Comparison of ENCODE assay signal across 8 cellular contexts in the genomic region with DNA sequence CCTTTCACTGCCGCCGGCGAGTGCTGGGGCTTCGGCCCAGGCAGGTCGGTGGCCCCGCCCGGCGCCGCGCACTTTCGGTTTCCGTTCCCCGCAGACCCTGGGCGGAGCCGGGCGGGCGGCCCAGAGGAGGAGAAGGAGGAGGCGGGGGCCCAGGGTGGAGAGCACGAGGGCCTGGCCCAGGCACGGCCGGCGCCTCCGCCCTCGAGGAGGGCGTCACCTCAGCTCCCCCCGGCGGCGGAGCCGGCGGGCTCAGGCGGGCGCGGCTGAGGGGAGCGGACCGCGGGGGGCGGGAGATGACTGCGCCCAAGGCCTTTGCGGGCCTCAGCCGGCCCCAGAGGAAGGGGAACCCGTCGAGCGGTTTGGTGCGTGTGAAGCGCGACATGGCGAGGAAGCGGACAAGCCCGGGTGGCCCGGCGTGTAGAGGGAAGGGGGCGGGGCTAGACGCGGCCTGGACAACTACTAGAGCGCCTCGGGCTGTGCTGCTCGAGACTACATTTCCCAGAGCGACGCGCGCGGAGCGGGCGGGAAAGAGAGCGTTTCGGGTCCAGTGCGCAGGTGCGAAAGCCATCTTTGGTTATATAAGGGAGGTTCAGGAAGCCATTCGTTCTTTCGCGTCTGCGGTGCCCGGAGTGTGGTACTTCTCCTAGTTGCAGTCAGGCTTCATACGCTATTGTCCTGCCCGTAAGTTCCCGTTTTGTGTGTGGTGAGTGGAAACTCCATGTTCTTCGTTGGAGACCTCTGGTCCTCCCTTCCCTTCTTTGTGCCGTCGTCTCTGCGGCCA. TPM values are rescaled to one million over a fixed set of nuclear protein-coding genes. Genes with fewer than 3 reads are reported as not detected.
DNase-seq lines count a peak whose midpoint lies in the region; ATAC-seq and TF ChIP-seq lines count a peak whose summit lies in the region.

Gene ZNFX1, minus strand, starts transcription at position 22 of the 781 bp plus-strand sequence. CDS start 2,218 bp downstream, outside the sequence.

- H3K4me1 ChIP-seq in CD8-positive, alpha-beta T cell (ENCODE audit: insufficient read depth, low read length) = peaks cover 66% of the 10 kb centered on the region
- H3K4me1 ChIP-seq in lung (ENCODE audit: control insufficient read depth in 2 of 2, insufficient read depth in 2 of 2, low read length in 2 of 2) = peaks cover 9 to 41% of the 10 kb centered on the region in 2 donors

- peak; percentile 83 for ATAC-seq in CD8-positive, alpha-beta T cell
- peak; percentile 75 for ATAC-seq in GM19467 (IDR thresholded peaks at IDR 0.05; ENCODE audit: unreplicated experiment)
- ATAC-seq in lung (ENCODE audit: insufficient read depth, low FRiP score) = peak; percentile 93

- peak within 1 kb of the TSS; percentile 99 for H3K27ac Mint-ChIP-seq in CD8-positive, alpha-beta T cell

- CTCF ChIA-PET in CD8-positive, alpha-beta T cell (lab: Charles Lee) = no interaction called here

- WGBS in lung, 2 donors = 0 to 1% methylated on average over 48 to 80 of the region's 80 CpGs

- POLR2A ChIA-PET in CD8-positive, alpha-beta T cell (lab: Charles Lee) = interaction anchor here (0.6 to 4.4 kb wide), 12 partner anchors 10 to 232 kb away, joined by 3 to 35 read pairs (median 4); partner anchors contain the start of gene CSE1L

- H3K4me3 ChIP-seq in CD8-positive, alpha-beta T cell (ENCODE audit: low read depth, low read length) = peak within 1 kb of the TSS; percentile 71
- H3K4me3 ChIP-seq in lung = peak within 1 kb of the TSS; percentile 91

- no peak for TF ChIP-seq CTCF in CD8-positive, alpha-beta T cell (IDR thresholded peaks at IDR 0.05)
- TF ChIP-seq CTCF in lung (IDR thresholded peaks at IDR 0.05; ENCODE audit: control extremely low read depth, extremely low read depth) = no peak

- peaks cover 27% of the 10 kb centered on the region for H3K9me3 Mint-ChIP-seq in CD8-positive, alpha-beta T cell

- peak; percentile 96 to 99 (median 98) for DNase-seq in CD8-positive, alpha-beta T cell
- DNase-seq in HS-27A (ENCODE audit: low read depth) = peak; percentile 98
- peak; percentile 90 for DNase-seq in NK-92 (lab: John Stamatoyannopoulos, UW; ENCODE audit: unreplicated experiment)
- DNase-seq in activated CD8-positive, alpha-beta memory T cell treated with anti-CD3 and anti-CD28 coated beads for 1 hour (ENCODE audit: extremely low read depth in 1 of 2, low read depth in 1 of 2) = peak; percentile 95 to 98
- peak; percentile 98 for DNase-seq in effector CD4-positive, alpha-beta T cell
- peak; percentile 99 for DNase-seq in lung (ENCODE audit: low spot score)
- DNase-seq in stimulated activated CD4-positive, alpha-beta T cell treated with anti-CD3 and anti-CD28 coated beads, TNF-alpha, amount 100 ng/mL, for 4 hours (ENCODE audit: low read depth in 3 of 3) = peak; percentile 96 to 98 (median 96)

- peaks cover 26% of the 10 kb centered on the region for H3K9me3 ChIP-seq in CD8-positive, alpha-beta T cell (ENCODE audit: low read length)
- peaks cover 0 to 17% of the 10 kb centered on the region in 2 donors for H3K9me3 ChIP-seq in lung (ENCODE audit: control insufficient read depth in 2 of 2, insufficient read depth in 1 of 2, low read length in 1 of 2)

- peak within 1 kb of the TSS; percentile 84 for H3K27ac ChIP-seq in CD8-positive, alpha-beta T cell (ENCODE audit: low read depth, low read length)
- peak within 1 kb of the TSS; percentile 94 to 96 for H3K27ac ChIP-seq in lung (ENCODE audit: low read depth in 1 of 2, low read length in 1 of 2)

- peaks cover 49% of the 10 kb centered on the region for H3K36me3 ChIP-seq in CD8-positive, alpha-beta T cell (ENCODE audit: insufficient read depth, low read length)
- peaks cover 26 to 33% of the 10 kb centered on the region in 2 donors for H3K36me3 ChIP-seq in lung (ENCODE audit: control insufficient read depth in 2 of 2, insufficient read depth in 2 of 2, low read length in 2 of 2)

- intact Hi-C loops in CD8-positive, alpha-beta T cell (cut with DNase I, micrococcal nuclease) = loop anchor here (1.0 to 10.0 kb wide), 11 partner anchors 31 to 1923 kb away; partner anchors contain the start of genes CSE1L (in 2 of the 2), DDX27 (in 2 of the 2), STAU1 (in 2 of the 2) and UBE2V1 (in 2 of the 2)

- no peaks in the 10 kb centered on the region for H3K27me3 Mint-ChIP-seq in CD8-positive, alpha-beta T cell (ENCODE audit: low read depth)

- no peaks in the 10 kb centered on the region for H3K27me3 ChIP-seq in CD8-positive, alpha-beta T cell (ENCODE audit: insufficient read depth, low read length)
- H3K27me3 ChIP-seq in lung (ENCODE audit: control insufficient read depth, insufficient read depth) = no peaks in the 10 kb centered on the region

- peaks cover 77% of the 10 kb centered on the region for H3K36me3 Mint-ChIP-seq in CD8-positive, alpha-beta T cell

- H3K4me1 Mint-ChIP-seq in CD8-positive, alpha-beta T cell (ENCODE audit: low read depth) = peaks cover 67% of the 10 kb centered on the region

- H3K4me3 Mint-ChIP-seq in CD8-positive, alpha-beta T cell = peak within 1 kb of the TSS; percentile 96

RNA-seq across cellular contexts. Expression of gene ZNFX1, which starts in this region (rescaled TPM):
- 10 to 100 TPM; 53.8 to 55.0 TPM for total RNA-seq in CD8-positive, alpha-beta T cell
- 10 to 100 TPM; 25.8 to 33.9 TPM for total RNA-seq in lung
- polyA plus RNA-seq in lung = 10 to 100 TPM in 1 of 2 donors, 1 to 10 TPM in 1; 9.5 to 22.5 TPM

Comparison
In these comparisons a context has a peak if more than half of its experiments do, and no peak if none do; other contexts are left out.
1. Peak in every context shown above with its lines: DNase-seq, ATAC-seq, H3K4me3 ChIP-seq and H3K27ac ChIP-seq.